In the genomic region with DNA sequence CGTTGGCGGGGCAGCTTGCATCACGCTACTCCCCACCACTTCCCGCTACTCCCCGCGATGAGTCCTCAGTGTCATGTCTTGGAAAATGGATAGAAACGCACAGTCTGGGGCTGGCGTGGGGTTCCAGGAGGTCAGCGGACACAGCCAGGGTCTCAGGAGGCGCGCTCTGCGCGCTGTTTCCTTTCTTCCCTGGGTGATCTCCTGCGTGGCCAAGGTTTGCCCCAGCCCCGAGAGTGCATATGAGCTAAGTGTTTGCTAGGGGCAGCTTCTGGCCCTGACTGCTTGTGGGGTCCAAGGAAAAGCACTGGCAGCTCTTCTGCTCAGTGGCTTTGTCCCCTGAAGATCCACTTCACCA, we compare ENCODE assay signal across 8 cellular contexts. TPM values are rescaled to one million over a fixed set of nuclear protein-coding genes. Genes with fewer than 3 reads are reported as not detected.
DNase-seq lines count a peak whose midpoint lies in the region; ATAC-seq and TF ChIP-seq lines count a peak whose summit lies in the region.

No MANE protein-coding gene starts in this region.

- peaks cover 4% of the 10 kb centered on the region for H3K27me3 Mint-ChIP-seq in activated T-cell treated with anti-CD3 and anti-CD28 coated beads, Interleukin-2, amount 50 U/mL, for 24 hours
- no peaks in the 10 kb centered on the region for H3K27me3 Mint-ChIP-seq in activated naive CD8-positive, alpha-beta T cell treated with anti-CD3 and anti-CD28 coated beads, Interleukin-2, amount 50 U/mL, for 24 hours

- no peak for TF ChIP-seq CTCF in lung (IDR thresholded peaks at IDR 0.05; ENCODE audit: control extremely low read depth, extremely low read depth)
- TF ChIP-seq CTCF in tibial artery (IDR thresholded peaks at IDR 0.05), result no peak
- no peak for TF ChIP-seq CTCF in brain microvascular endothelial cell (IDR thresholded peaks at IDR 0.05; ENCODE audit: low read depth, low read length, missing control alignments)

- no peak overlapping the region for H3K27ac Mint-ChIP-seq in activated T-cell treated with anti-CD3 and anti-CD28 coated beads, Interleukin-2, amount 50 U/mL, for 24 hours
- peak overlapping the region; percentile 59 for H3K27ac Mint-ChIP-seq in activated naive CD8-positive, alpha-beta T cell treated with anti-CD3 and anti-CD28 coated beads, Interleukin-2, amount 50 U/mL, for 24 hours

- H3K4me1 ChIP-seq in lung (ENCODE audit: control insufficient read depth in 2 of 2, insufficient read depth in 2 of 2, low read length in 2 of 2) (peaks cover 4 to 17% of the 10 kb centered on the region in 2 donors), tibial artery (peaks cover 10 to 61% (median 47%) of the 10 kb centered on the region in 4 donors)

- H3K4me3 ChIP-seq in lung (no peak overlapping the region), tibial artery (peak overlapping the region; percentile 54 to 58), brain microvascular endothelial cell (ENCODE audit: low read depth, low read length) (no peak overlapping the region)

- no peaks in the 10 kb centered on the region for H3K9me3 Mint-ChIP-seq in activated T-cell treated with anti-CD3 and anti-CD28 coated beads, Interleukin-2, amount 50 U/mL, for 24 hours
- no peaks in the 10 kb centered on the region for H3K9me3 Mint-ChIP-seq in activated naive CD8-positive, alpha-beta T cell treated with anti-CD3 and anti-CD28 coated beads, Interleukin-2, amount 50 U/mL, for 24 hours

- H3K36me3 ChIP-seq in lung (ENCODE audit: control insufficient read depth in 2 of 2, insufficient read depth in 2 of 2, low read length in 2 of 2) (no peaks in the 10 kb centered on the region), tibial artery (no peaks in the 10 kb centered on the region), brain microvascular endothelial cell (replicated peaks) (no peaks in the 10 kb centered on the region)

- intact Hi-C loops in tibial artery (cut with DNase I; ENCODE audit: low total_unique reads), result loop anchor here (5.0 to 10.0 kb wide), 3 partner anchors 101 to 983 kb away; no protein-coding TSS in a partner anchor

- H3K4me3 Mint-ChIP-seq in activated T-cell treated with anti-CD3 and anti-CD28 coated beads, Interleukin-2, amount 50 U/mL, for 24 hours, result peak overlapping the region; percentile 44
- H3K4me3 Mint-ChIP-seq in activated naive CD8-positive, alpha-beta T cell treated with anti-CD3 and anti-CD28 coated beads, Interleukin-2, amount 50 U/mL, for 24 hours, result peak overlapping the region; percentile 59

- WGBS in lung, 2 donors, result 69 to 72% methylated on average over 15 of the region's 15 CpGs

- in situ Hi-C loops in brain microvascular endothelial cell (cut with HindIII; ENCODE audit: low pct_ligation_motif_present, low sequenced_read_pairs), result loop anchor here (25.0 kb wide), 1 partner anchor 416 kb away; no protein-coding TSS in a partner anchor

- DNase-seq in activated T-cell treated with anti-CD3 and anti-CD28 coated beads, Interleukin-2, amount 50 U/mL, for 24 hours, result no peak
- no peak for DNase-seq in activated T-cell treated with anti-CD3 and anti-CD28 coated beads, Interleukin-2, amount 50 U/mL, for 1 hour
- DNase-seq in activated naive CD8-positive, alpha-beta T cell treated with anti-CD3 and anti-CD28 coated beads, Interleukin-2, amount 50 U/mL, for 24 hours, result no peak
- DNase-seq in lung (ENCODE audit: low spot score) (peak; percentile 28), tibial artery (peak in 1 of 2 donors; percentile 69), RKO (ENCODE audit: low spot score) (no peak), brain microvascular endothelial cell (no peak)
- no peak for DNase-seq in stimulated activated CD4-positive, alpha-beta T cell treated with anti-CD3 and anti-CD28 coated beads, Interleukin-2, amount 100 ng/mL, for 48 hours

- H3K27ac ChIP-seq in lung (ENCODE audit: low read depth in 1 of 2, low read length in 1 of 2) (no peak overlapping the region), tibial artery (peak overlapping the region; percentile 38 to 72), brain microvascular endothelial cell (no peak overlapping the region)

- H3K36me3 Mint-ChIP-seq in activated T-cell treated with anti-CD3 and anti-CD28 coated beads, Interleukin-2, amount 50 U/mL, for 24 hours (ENCODE audit: low read depth), result peaks cover 5% of the 10 kb centered on the region
- no peaks in the 10 kb centered on the region for H3K36me3 Mint-ChIP-seq in activated naive CD8-positive, alpha-beta T cell treated with anti-CD3 and anti-CD28 coated beads, Interleukin-2, amount 50 U/mL, for 24 hours (ENCODE audit: low read depth)

- H3K9me3 ChIP-seq in lung (ENCODE audit: control insufficient read depth in 2 of 2, insufficient read depth in 1 of 2, low read length in 1 of 2), result no peaks in the 10 kb centered on the region
- H3K9me3 ChIP-seq in tibial artery, result no peaks in the 10 kb centered on the region

- H3K27me3 ChIP-seq in lung (ENCODE audit: control insufficient read depth, insufficient read depth), result no peaks in the 10 kb centered on the region
- H3K27me3 ChIP-seq in tibial artery, result no peaks in the 10 kb centered on the region
- H3K27me3 ChIP-seq in brain microvascular endothelial cell (replicated peaks), result no peaks in the 10 kb centered on the region

- peaks cover 20% of the 10 kb centered on the region for H3K4me1 Mint-ChIP-seq in activated T-cell treated with anti-CD3 and anti-CD28 coated beads, Interleukin-2, amount 50 U/mL, for 24 hours (ENCODE audit: low read depth)
- peaks cover 16% of the 10 kb centered on the region for H3K4me1 Mint-ChIP-seq in activated naive CD8-positive, alpha-beta T cell treated with anti-CD3 and anti-CD28 coated beads, Interleukin-2, amount 50 U/mL, for 24 hours

- ATAC-seq in activated naive CD8-positive, alpha-beta T cell treated with anti-CD3 and anti-CD28 coated beads, Interleukin-2, amount 50 U/mL, for 24 hours, result no peak
- ATAC-seq in lung (ENCODE audit: insufficient read depth, low FRiP score), result no peak

RNA-seq across cellular contexts. Expression of a gene that starts 2.7 kb away (rescaled TPM):
- 10 to 100 TPM; 27.1 to 37.7 TPM for total RNA-seq in lung
- 10 to 100 TPM; 15.1 to 31.0 TPM for polyA plus RNA-seq in lung

Comparison
In these comparisons a context has a peak if more than half of its experiments do, and no peak if none do; other contexts are left out.
1. H3K27ac ChIP-seq: peak in tibial artery (2 of 2); none in lung (0 of 2) and brain microvascular endothelial cell (single experiment).
2. H3K4me3 ChIP-seq: peak in tibial artery (2 of 2); none in lung (single experiment) and brain microvascular endothelial cell (single experiment).